ENCODE assay signal across 8 cellular contexts in the genomic region with DNA sequence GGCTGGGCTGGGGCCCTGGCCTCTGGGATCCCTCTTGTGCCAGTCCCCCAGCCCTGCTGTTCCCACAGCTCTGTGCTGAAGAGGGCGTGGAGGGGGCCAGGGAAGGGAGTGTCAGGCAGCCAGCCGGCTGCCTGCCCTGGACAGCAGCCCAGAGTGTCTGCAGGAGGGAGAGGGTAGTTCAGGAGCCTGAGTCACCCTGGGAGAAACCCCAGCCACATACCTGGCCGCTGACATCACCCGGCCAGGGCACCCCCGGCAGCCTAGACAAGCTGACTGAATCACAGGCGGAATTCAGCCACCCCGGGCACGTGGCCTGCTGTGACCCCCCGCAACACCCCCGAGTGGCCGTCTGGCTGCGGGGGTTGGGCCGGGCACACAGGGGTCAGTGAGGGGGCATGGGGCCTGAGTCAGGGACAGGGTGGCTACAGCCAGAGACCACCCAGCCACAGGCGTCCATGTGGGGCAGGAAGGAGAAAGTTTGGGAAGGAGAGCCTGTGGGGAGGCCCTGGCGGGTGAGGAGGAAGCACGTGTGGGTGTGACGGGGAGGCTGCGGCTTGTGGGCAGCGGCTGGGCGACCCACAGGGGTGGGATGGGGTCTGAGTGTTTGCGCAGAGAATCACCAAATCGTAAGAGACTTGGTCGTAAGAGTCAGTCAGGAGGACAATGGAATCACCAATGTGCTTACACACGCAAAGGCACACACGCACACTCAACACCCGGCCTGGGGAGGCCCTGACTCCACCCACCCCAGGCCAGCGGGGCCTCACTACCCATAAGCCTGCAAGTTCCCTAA. TPM values are rescaled to one million over a fixed set of nuclear protein-coding genes. Genes with fewer than 3 reads are reported as not detected.
DNase-seq lines count a peak whose midpoint lies in the region; ATAC-seq, FAIRE-seq and TF ChIP-seq lines count a peak whose summit lies in the region.

No MANE protein-coding gene starts in this region.

- H3K4me1 ChIP-seq in esophagus squamous epithelium (peaks cover 23 to 48% (median 27%) of the 10 kb centered on the region in 3 donors), transverse colon (peaks cover 17 to 27% (median 22%) of the 10 kb centered on the region in 4 donors)

- H3K4me1 Mint-ChIP-seq in naive thymus-derived CD8-positive, alpha-beta T cell: peaks cover 26 to 47% (median 33%) of the 10 kb centered on the region in 4 donors

- no peaks in the 10 kb centered on the region for H3K9me3 ChIP-seq in esophagus squamous epithelium
- no peaks in the 10 kb centered on the region for H3K9me3 ChIP-seq in transverse colon

- no peak for TF ChIP-seq POLR2A in GM12891 (IDR thresholded peaks at IDR 0.05; ENCODE audit: low read depth, low read length)
- TF ChIP-seq POLR2A in esophagus squamous epithelium (IDR thresholded peaks at IDR 0.05): peak in 2 of 4 donors; percentile 6 to 34
- TF ChIP-seq POLR2A in transverse colon (IDR thresholded peaks at IDR 0.05): peak; percentile 52

- WGBS in esophagus squamous epithelium, 2 donors: 7 to 10% methylated on average over 8 to 21 of the region's 27 CpGs
- 0 to 16% methylated on average over 3 to 18 of the region's 27 CpGs for WGBS in transverse colon (ENCODE audit: low coverage in 1 of 2), 2 donors

- peak; percentile 83 for TF ChIP-seq EP300 in transverse colon (IDR thresholded peaks at IDR 0.05; ENCODE audit: low read depth)

- H3K27ac ChIP-seq in 22Rv1: 0 out of 2 replicates have a peak overlapping the region, but pooled peaks have one; percentile 12
- peak overlapping the region; percentile 75 to 87 (median 86) for H3K27ac ChIP-seq in esophagus squamous epithelium
- H3K27ac ChIP-seq in transverse colon: peak overlapping the region; percentile 83 to 85 (median 84)

- FAIRE-seq in GM12891 (lab: Jason Lieb, UNC): peak; percentile 66

- TF ChIP-seq CTCF in 22Rv1 (IDR thresholded peaks at IDR 0.05) (no peak), esophagus squamous epithelium (IDR thresholded peaks at IDR 0.05) (peak in 1 of 6 experiments; percentile 26), transverse colon (IDR thresholded peaks at IDR 0.05) (peak in 2 of 5 experiments; percentile 26 to 28)

- peaks cover 0 to 10% (median 0%) of the 10 kb centered on the region in 5 donors for H3K27me3 Mint-ChIP-seq in naive thymus-derived CD8-positive, alpha-beta T cell

- H3K27me3 ChIP-seq in esophagus squamous epithelium: no peaks in the 10 kb centered on the region
- no peaks in the 10 kb centered on the region for H3K27me3 ChIP-seq in transverse colon

- H3K4me3 ChIP-seq in esophagus squamous epithelium: peak overlapping the region in 3 of 4 donors; percentile 19 to 52 (median 21)
- peak overlapping the region in 1 of 4 donors; percentile 2 for H3K4me3 ChIP-seq in transverse colon

- peak overlapping the region; percentile 31 to 78 (median 60) for H3K4me3 Mint-ChIP-seq in naive thymus-derived CD8-positive, alpha-beta T cell

- POLR2A ChIA-PET in naive thymus-derived CD8-positive, alpha-beta T cell (lab: Charles Lee): interaction anchor here (0.6 to 4.2 kb wide), 3 partner anchors 12 to 1404 kb away, joined by 3 to 37 read pairs (median 3); partner anchors contain the start of gene FOSB

- H3K36me3 Mint-ChIP-seq in naive thymus-derived CD8-positive, alpha-beta T cell: no peaks in the 10 kb centered on the region

- peak overlapping the region in 9 of 10 donors; percentile 66 to 93 (median 88) for H3K27ac Mint-ChIP-seq in naive thymus-derived CD8-positive, alpha-beta T cell

- intact Hi-C loops in esophagus squamous epithelium (cut with DNase I): no loop called here
- intact Hi-C loops in transverse colon (cut with DNase I; ENCODE audit: low total_unique reads): no loop called here

- DNase-seq in GM12891 (ENCODE audit: insufficient read length, low spot score) (no peak), NCI-H446 treated with DMSO at 0.1 percent for 48 hours (lab: John Stamatoyannopoulos, UW) (peak; percentile 82), esophagus squamous epithelium (lab: John Stamatoyannopoulos, UW) (no peak), transverse colon (peak; percentile 94)
- peak; percentile 76 for DNase-seq in activated T-cell treated with anti-CD3 and anti-CD28 coated beads, Interleukin-2, amount 50 U/mL, for 1 hour
- DNase-seq in naive thymus-derived CD8-positive, alpha-beta T cell: peak; percentile 36 to 75 (median 60)

- in situ Hi-C loops in transverse colon (cut with MboI; ENCODE audit: low pct_ligation_motif_present in 1 of 4, low pct_unique_long_range_greater_than_20kb in 1 of 4, low sequenced_read_pairs in 3 of 4): no loop called here

- H3K36me3 ChIP-seq in esophagus squamous epithelium: no peaks in the 10 kb centered on the region
- H3K36me3 ChIP-seq in transverse colon: no peaks in the 10 kb centered on the region

- no peaks in the 10 kb centered on the region for H3K9me3 Mint-ChIP-seq in naive thymus-derived CD8-positive, alpha-beta T cell

- peak; percentile 46 to 48 for ATAC-seq in naive thymus-derived CD8-positive, alpha-beta T cell
- ATAC-seq in HG03342 (IDR thresholded peaks at IDR 0.05; ENCODE audit: unreplicated experiment): no peak

TF ChIP-seq in GM12891, 5 proteins besides CTCF, POLR2A, EP300 and RAD21:
- TF ChIP-seq TAF1 (IDR thresholded peaks at IDR 0.05; ENCODE audit: low read depth, low read length) (no peak), PAX5 (IDR thresholded peaks at IDR 0.05; ENCODE audit: insufficient read depth, low read length, severe bottlenecking) (no peak), POU2F2 (IDR thresholded peaks at IDR 0.05; ENCODE audit: low read depth, low read length) (no peak; the same call in 1 of the 2 replicates), SPI1 (IDR thresholded peaks at IDR 0.05; ENCODE audit: low read depth, low read length) (no peak), POLR2AphosphoS5 (IDR thresholded peaks at IDR 0.05; ENCODE audit: low read depth, low read length) (no peak)

RNA-seq across cellular contexts. Expression of gene FOSB, which starts 11.9 kb away (rescaled TPM):
- polyA plus RNA-seq in GM12891 (2012; ENCODE audit: low read depth, missing spikeins): 6.5 TPM
- total RNA-seq in esophagus squamous epithelium (1 to 10 TPM; 1.7 to 4.6 (median 2.5) TPM), transverse colon (10 to 100 TPM; 14.5 to 64.7 (median 25.6) TPM)
- total RNA-seq in naive thymus-derived CD8-positive, alpha-beta T cell: 1 to 10 TPM; 3.5 TPM
- polyA plus RNA-seq in naive thymus-derived CD8-positive, alpha-beta T cell: 10 to 100 TPM; 10.2 to 11.4 (median 11.0) TPM

RNA-seq across cellular contexts. Expression of gene ERCC1, which starts 32.2 kb away (rescaled TPM):
- polyA plus RNA-seq in GM12891 (2012; ENCODE audit: low read depth, missing spikeins): 37.4 TPM
- total RNA-seq in esophagus squamous epithelium (10 to 100 TPM; 27.7 to 80.9 (median 48.5) TPM), transverse colon (10 to 100 TPM; 38.8 to 42.6 (median 40.0) TPM)
- 10 to 100 TPM; 59.2 to 61.0 TPM for total RNA-seq in naive thymus-derived CD8-positive, alpha-beta T cell
- 10 to 100 TPM; 32.2 to 38.6 (median 33.7) TPM for polyA plus RNA-seq in naive thymus-derived CD8-positive, alpha-beta T cell

RNA-seq across cellular contexts. Expression of gene RTN2, which starts 40.9 kb away (rescaled TPM):
- polyA plus RNA-seq in GM12891 (2012; ENCODE audit: low read depth, missing spikeins): 5.6 TPM
- 1 to 10 TPM; 1.9 to 7.2 (median 4.2) TPM for total RNA-seq in esophagus squamous epithelium
- total RNA-seq in naive thymus-derived CD8-positive, alpha-beta T cell: 1 to 10 TPM; 1.0 to 1.8 TPM
- polyA plus RNA-seq in naive thymus-derived CD8-positive, alpha-beta T cell: under 1 TPM in 2 of 3 donors, not detected in 1; 0.27 to 0.41 TPM
- total RNA-seq in transverse colon: 10 to 100 TPM in 1 of 4 donors, 1 to 10 TPM in 1, not detected in 2; 5.7 to 13.5 TPM

RNA-seq across cellular contexts. Expression of gene PPM1N, which starts 42.3 kb away (rescaled TPM):
- polyA plus RNA-seq in GM12891 (2012; ENCODE audit: low read depth, missing spikeins): 1.4 TPM
- total RNA-seq in esophagus squamous epithelium: 1 to 10 TPM; 1.8 to 6.7 (median 4.0) TPM
- total RNA-seq in naive thymus-derived CD8-positive, alpha-beta T cell: 10 to 100 TPM; 12.4 to 15.6 TPM
- 1 to 10 TPM; 7.2 to 8.7 (median 7.7) TPM for polyA plus RNA-seq in naive thymus-derived CD8-positive, alpha-beta T cell
- total RNA-seq in transverse colon: 1 to 10 TPM in 2 of 4 donors, under 1 TPM in 1, not detected in 1; 1.00 to 4.3 (median 1.4) TPM

RNA-seq across cellular contexts. Expression of gene POLR1G, which starts 49.5 kb away (rescaled TPM):
- 2.7 TPM for polyA plus RNA-seq in GM12891 (2012; ENCODE audit: low read depth, missing spikeins)
- 10 to 100 TPM in 1 of 4 donors, 1 to 10 TPM in 3; 7.3 to 12.4 (median 9.8) TPM for total RNA-seq in esophagus squamous epithelium
- total RNA-seq in naive thymus-derived CD8-positive, alpha-beta T cell: 1 to 10 TPM; 3.3 to 3.4 TPM
- 1 to 10 TPM; 2.4 to 7.4 (median 4.4) TPM for polyA plus RNA-seq in naive thymus-derived CD8-positive, alpha-beta T cell
- 1 to 10 TPM in 3 of 4 donors, under 1 TPM in 1; 1.00 to 3.5 (median 1.2) TPM for total RNA-seq in transverse colon

Comparison
In these comparisons a context has a peak if more than half of its experiments do, and no peak if none do; other contexts are left out.
1. H3K27ac ChIP-seq: peak in every context shown above with its lines; median percentile 86 in esophagus squamous epithelium; 84 in transverse colon; 12 in 22Rv1.
2. DNase-seq: peak in NCI-H446 treated with DMSO at 0.1 percent for 48 hours (single experiment), activated T-cell treated with anti-CD3 and anti-CD28 coated beads, Interleukin-2, amount 50 U/mL, for 1 hour (single experiment), naive thymus-derived CD8-positive, alpha-beta T cell (10 of 10) and transverse colon (single experiment); none in GM12891 (single experiment) and esophagus squamous epithelium (single experiment).